11 cellular contexts compared by ENCODE assay signal in genomic region chr22:37627091-37627490, GRCh38. TPM values are rescaled to one million over a fixed set of nuclear protein-coding genes. Genes with fewer than 3 reads are reported as not detected.
DNase-seq lines count a peak whose midpoint lies in the region; ATAC-seq and TF ChIP-seq lines count a peak whose summit lies in the region.
"Had no signal": no experiment of that assay in that cellular context is flagged by ENCODE, and none has a peak within 500 bp of the region (broad histone marks: within the 10 kb centered on the region; RNA-seq: fewer than 3 reads in every experiment).

No MANE protein-coding gene starts in this region.

- H3K9ac ChIP-seq in mucosa of rectum (ENCODE audit: low read depth in 1 of 2, low read length in 2 of 2), result peak overlapping the region; percentile 31 to 32

- no peaks in the 10 kb centered on the region for H3K9me3 Mint-ChIP-seq in activated naive CD4-positive, alpha-beta T cell treated with anti-CD3 and anti-CD28 coated beads, Interleukin-2, amount 10 ng/mL, durations not matched to agents 7 days and 5 days
- H3K9me3 Mint-ChIP-seq in activated naive CD4-positive, alpha-beta T cell treated with anti-CD3 and anti-CD28 coated beads, Interleukin-2, amount 50 U/mL, for 72 hours, result no peaks in the 10 kb centered on the region

- no peak for TF ChIP-seq EP300 in tibial nerve (IDR thresholded peaks at IDR 0.05)

- H3K27ac Mint-ChIP-seq in activated naive CD4-positive, alpha-beta T cell treated with anti-CD3 and anti-CD28 coated beads, Interleukin-2, amount 10 ng/mL, durations not matched to agents 7 days and 5 days, result peak overlapping the region; percentile 86
- peak overlapping the region; percentile 88 to 92 for H3K27ac Mint-ChIP-seq in activated naive CD4-positive, alpha-beta T cell treated with anti-CD3 and anti-CD28 coated beads, Interleukin-2, amount 50 U/mL, for 72 hours

- H3K27ac ChIP-seq in mucosa of rectum (ENCODE audit: low read depth in 2 of 2, low read length in 2 of 2) (peak overlapping the region; percentile 64 to 76), tibial nerve (peak overlapping the region; percentile 43 to 84 (median 68))

- CTCF ChIA-PET in activated naive CD4-positive, alpha-beta T cell treated with anti-CD3 and anti-CD28 coated beads, Interleukin-2, amount 10 ng/mL, durations not matched to agents 7 days and 5 days (lab: Charles Lee), result interaction anchor here (1.4 to 28.2 kb wide), 9 partner anchors 10 to 88 kb away, joined by 3 to 506 read pairs (median 7); partner anchors contain the start of genes LGALS1, NOL12 and PDXP

- H3K27me3 Mint-ChIP-seq in activated naive CD4-positive, alpha-beta T cell treated with anti-CD3 and anti-CD28 coated beads, Interleukin-2, amount 10 ng/mL, durations not matched to agents 7 days and 5 days, result no peaks in the 10 kb centered on the region

- WGBS in tibial nerve, 2 donors, result 38 to 51% methylated on average over 8 of the region's 8 CpGs

- peak overlapping the region; percentile 34 to 37 for H3K4me3 ChIP-seq in mucosa of rectum (ENCODE audit: low read length in 2 of 2)
- H3K4me3 ChIP-seq in tibial nerve, result no peak overlapping the region

- H3K36me3 ChIP-seq in mucosa of rectum (ENCODE audit: control insufficient read depth in 2 of 2, insufficient read depth in 2 of 2, low read length in 2 of 2) (peaks cover 30 to 39% of the 10 kb centered on the region in 2 donors), tibial nerve (peaks cover 0 to 71% (median 0%) of the 10 kb centered on the region in 3 donors)

- no peak for TF ChIP-seq POLR2A in tibial nerve (IDR thresholded peaks at IDR 0.05)

- peak; percentile 4 to 14 for ATAC-seq in activated naive CD4-positive, alpha-beta T cell treated with anti-CD3 and anti-CD28 coated beads, Interleukin-2, amount 50 U/mL, for 72 hours
- no peak for ATAC-seq in HG03469 (IDR thresholded peaks at IDR 0.05; ENCODE audit: unreplicated experiment)

- H3K9me3 ChIP-seq in mucosa of rectum (ENCODE audit: control insufficient read depth in 2 of 2, low read length in 2 of 2), result no peaks in the 10 kb centered on the region
- H3K9me3 ChIP-seq in tibial nerve, result no peaks in the 10 kb centered on the region

- H3K4me1 ChIP-seq in mucosa of rectum (ENCODE audit: control insufficient read depth in 2 of 2, insufficient read depth in 2 of 2, low read length in 2 of 2), result peaks cover 33 to 37% of the 10 kb centered on the region in 2 donors
- H3K4me1 ChIP-seq in tibial nerve, result peaks cover 0 to 39% (median 28%) of the 10 kb centered on the region in 4 donors

- H3K36me3 Mint-ChIP-seq in activated naive CD4-positive, alpha-beta T cell treated with anti-CD3 and anti-CD28 coated beads, Interleukin-2, amount 10 ng/mL, durations not matched to agents 7 days and 5 days, result peaks cover 22% of the 10 kb centered on the region
- H3K36me3 Mint-ChIP-seq in activated naive CD4-positive, alpha-beta T cell treated with anti-CD3 and anti-CD28 coated beads, Interleukin-2, amount 50 U/mL, for 72 hours, result peaks cover 0 to 5% of the 10 kb centered on the region in 2 donors

- H3K27me3 ChIP-seq in mucosa of rectum (ENCODE audit: control insufficient read depth in 2 of 2, insufficient read depth in 2 of 2, low read length in 2 of 2), result no peaks in the 10 kb centered on the region
- H3K27me3 ChIP-seq in tibial nerve, result no peaks in the 10 kb centered on the region

- DNase-seq in activated naive CD4-positive, alpha-beta T cell treated with anti-CD3 and anti-CD28 coated beads, Interleukin-2, amount 10 ng/mL, durations not matched to agents 7 days and 5 days, result no peak
- no peak for DNase-seq in activated naive CD4-positive, alpha-beta T cell (lab: John Stamatoyannopoulos, UW)
- no peak for DNase-seq in activated naive CD4-positive, alpha-beta T cell treated with anti-CD3 and anti-CD28 coated beads, Interleukin-2, amount 50 U/mL, for 72 hours (ENCODE audit: low spot score in 2 of 2)
- no peak for DNase-seq in tibial nerve (ENCODE audit: low spot score in 2 of 2)
- DNase-seq in HuH-7.5 (ENCODE audit: low spot score), result no peak
- no peak for DNase-seq in SK-N-DZ (ENCODE audit: low spot score)
- DNase-seq: NCI-H1694 treated with DMSO at 0.1 percent for 48 hours had no signal

- H3K4me3 Mint-ChIP-seq in activated naive CD4-positive, alpha-beta T cell treated with anti-CD3 and anti-CD28 coated beads, Interleukin-2, amount 10 ng/mL, durations not matched to agents 7 days and 5 days, result peak overlapping the region; percentile 20

- H3K4me1 Mint-ChIP-seq in activated naive CD4-positive, alpha-beta T cell treated with anti-CD3 and anti-CD28 coated beads, Interleukin-2, amount 10 ng/mL, durations not matched to agents 7 days and 5 days, result peaks cover 59% of the 10 kb centered on the region

- TF ChIP-seq CTCF in tibial nerve (IDR thresholded peaks at IDR 0.05), result no peak

RNA-seq across cellular contexts. Expression of gene SH3BP1, which starts 12.4 kb away (rescaled TPM):
- 10 to 100 TPM; 82.9 to 98.5 TPM for total RNA-seq in activated naive CD4-positive, alpha-beta T cell treated with anti-CD3 and anti-CD28 coated beads, Interleukin-2, amount 50 U/mL, for 72 hours
- total RNA-seq in tibial nerve, result 10 to 100 TPM in 2 of 4 donors, 1 to 10 TPM in 2; 7.5 to 19.8 (median 13.9) TPM
- 16.5 and 22.0 TPM in 2 replicates for polyA plus RNA-seq in SK-N-DZ (2014; cell fraction: cytosol; rRNA removed)
- 17.6 and 25.1 TPM in 2 replicates for polyA plus RNA-seq in SK-N-DZ (2014; cell fraction: nucleus; rRNA removed)

RNA-seq across cellular contexts. Expression of gene GGA1, which starts 18.5 kb away (rescaled TPM):
- total RNA-seq in activated naive CD4-positive, alpha-beta T cell treated with anti-CD3 and anti-CD28 coated beads, Interleukin-2, amount 50 U/mL, for 72 hours, result 10 to 100 TPM; 68.8 to 83.9 TPM
- total RNA-seq in tibial nerve, result 10 to 100 TPM; 66.3 to 99.0 (median 77.2) TPM
- polyA plus RNA-seq in SK-N-DZ (2014; cell fraction: cytosol; rRNA removed), result 57.2 and 63.0 TPM in 2 replicates
- 150 and 184 TPM in 2 replicates for polyA plus RNA-seq in SK-N-DZ (2014; cell fraction: nucleus; rRNA removed)

RNA-seq across cellular contexts. Expression of gene PDXP, which starts 31.4 kb away (rescaled TPM):
- 10 to 100 TPM; 34.5 to 38.2 TPM for total RNA-seq in activated naive CD4-positive, alpha-beta T cell treated with anti-CD3 and anti-CD28 coated beads, Interleukin-2, amount 50 U/mL, for 72 hours
- total RNA-seq in tibial nerve, result 10 to 100 TPM; 14.7 to 19.7 (median 16.2) TPM
- 118 and 143 TPM in 2 replicates for polyA plus RNA-seq in SK-N-DZ (2014; cell fraction: cytosol; rRNA removed)
- 74.2 and 93.5 TPM in 2 replicates for polyA plus RNA-seq in SK-N-DZ (2014; cell fraction: nucleus; rRNA removed)

RNA-seq across cellular contexts. Expression of gene LGALS2, which starts 47.2 kb away (rescaled TPM):
- total RNA-seq in activated naive CD4-positive, alpha-beta T cell treated with anti-CD3 and anti-CD28 coated beads, Interleukin-2, amount 50 U/mL, for 72 hours, result not detected
- total RNA-seq in tibial nerve, result not detected
- not detected in 2 replicates for polyA plus RNA-seq in SK-N-DZ (2014; cell fraction: cytosol; rRNA removed)
- not detected in 2 replicates for polyA plus RNA-seq in SK-N-DZ (2014; cell fraction: nucleus; rRNA removed)
- total RNA-seq: left ventricle myocardium superior, Right ventricle myocardium superior had no signal

RNA-seq across cellular contexts. Expression of gene LGALS1, which starts 48.3 kb away (rescaled TPM):
- 100 to 1,000 TPM; 362 to 981 TPM for total RNA-seq in activated naive CD4-positive, alpha-beta T cell treated with anti-CD3 and anti-CD28 coated beads, Interleukin-2, amount 50 U/mL, for 72 hours
- total RNA-seq in tibial nerve, result 1,000 to 10,000 TPM; 1,362 to 3,592 (median 2,463) TPM
- 267 and 474 TPM in 2 replicates for polyA plus RNA-seq in SK-N-DZ (2014; cell fraction: cytosol; rRNA removed)
- 133 and 199 TPM in 2 replicates for polyA plus RNA-seq in SK-N-DZ (2014; cell fraction: nucleus; rRNA removed)

Comparison
In these comparisons a context has a peak if more than half of its experiments do, and no peak if none do; other contexts are left out.
1. H3K4me3 ChIP-seq: peak in mucosa of rectum (2 of 2); none in tibial nerve (0 of 4).
2. RNA of gene SH3BP1, which starts 12.4 kb away (total RNA-seq): 82.9 to 98.5 TPM in activated naive CD4-positive, alpha-beta T cell treated with anti-CD3 and anti-CD28 coated beads, Interleukin-2, amount 50 U/mL, for 72 hours; 7.5 to 19.8 TPM in tibial nerve; every median in the first group is over 4 times any median in the second.